Comparison of ENCODE assay signal across 17 cellular contexts in genomic region chr4:78174931-78175330, GRCh38.
A peak's percentile ranks its signal among the peaks of the same experiment; 100 is the strongest.
DNase-seq lines count a peak whose midpoint lies in the region; ATAC-seq and TF ChIP-seq lines count a peak whose summit lies in the region.
"Had no signal": no experiment of that assay in that cellular context is flagged by ENCODE, and none has a peak within 500 bp of the region (broad histone marks: within the 10 kb centered on the region; RNA-seq: fewer than 3 reads in every experiment).

No MANE protein-coding gene starts in this region.

- no peaks in the 10 kb centered on the region for H3K27me3 Mint-ChIP-seq in Calu3 (ENCODE audit: unreplicated experiment)
- no peaks in the 10 kb centered on the region; the same call in 1 of the 2 replicates for H3K27me3 Mint-ChIP-seq in H9 (ENCODE audit: low read depth)
- no peaks in the 10 kb centered on the region for H3K27me3 Mint-ChIP-seq in type B pancreatic cell

- no peak overlapping the region for H3K23ac ChIP-seq in H9 (ENCODE audit: insufficient read length, low read depth, low read length)

- no peak overlapping the region for H2BK120ac ChIP-seq in H9 (ENCODE audit: low read depth, low read length, poor library complexity, severe bottlenecking)

- no peak overlapping the region for H3K27ac ChIP-seq in H9 (ENCODE audit: insufficient read length, low read depth, low read length)
- H3K27ac ChIP-seq in PC-9 = no peak overlapping the region

- H2AK5ac ChIP-seq in H9 (ENCODE audit: insufficient read length, low read length) = no peak overlapping the region

- no peaks in the 10 kb centered on the region for H4K20me1 ChIP-seq in H9 (ENCODE audit: control insufficient read depth, insufficient read depth, insufficient read length)
- H4K20me1 ChIP-seq in PC-9 (ENCODE audit: insufficient read depth) = no peaks in the 10 kb centered on the region

- no peak overlapping the region for H4K5ac ChIP-seq in H9 (ENCODE audit: insufficient read length, low read depth, low read length)

- H3K36me3 ChIP-seq in PC-9 (ENCODE audit: low read depth) = no peaks in the 10 kb centered on the region

- H3K27ac Mint-ChIP-seq in Calu3 (ENCODE audit: unreplicated experiment) = peak overlapping the region; percentile 52
- no peak overlapping the region for H3K27ac Mint-ChIP-seq in H9
- H3K27ac Mint-ChIP-seq in type B pancreatic cell = peak overlapping the region; percentile 66
- H3K27ac Mint-ChIP-seq: B cell; CD4-positive, alpha-beta T cell had no signal

- no peaks in the 10 kb centered on the region for H3K9me2 ChIP-seq in PC-9 (ENCODE audit: insufficient read depth)

- TF ChIP-seq CTCF in Calu3 (IDR thresholded peaks at IDR 0.05; ENCODE audit: unreplicated experiment) = no peak
- no peak for TF ChIP-seq CTCF in H9 (conservative IDR thresholded peaks at IDR 0.05)
- TF ChIP-seq CTCF in type B pancreatic cell (conservative IDR thresholded peaks at IDR 0.05) = no peak
- TF ChIP-seq CTCF in PC-9 (conservative IDR thresholded peaks at IDR 0.05) = no peak

- no peak overlapping the region for H3K4me2 ChIP-seq in H9 (ENCODE audit: insufficient read depth, insufficient read length, low read length)
- no peak overlapping the region for H3K4me2 ChIP-seq in PC-9

- H3K23me2 ChIP-seq in H9 (ENCODE audit: insufficient read length, low read depth, low read length, poor library complexity, severe bottlenecking) = no peaks in the 10 kb centered on the region

- ATAC-seq in GM18520 (IDR thresholded peaks at IDR 0.05; ENCODE audit: unreplicated experiment) = no peak
- ATAC-seq: HCT116 had no signal

- H3K36me3 Mint-ChIP-seq in Calu3 (ENCODE audit: insufficient read depth, unreplicated experiment) (no peaks in the 10 kb centered on the region), H9 (ENCODE audit: insufficient read depth in 1 of 3, low read depth in 3 of 3) (peaks cover 0 to 9% (median 9%) of the 10 kb centered on the region in 3 experiments; a peak in 3 of 7 replicates), type B pancreatic cell (peaks cover 7% of the 10 kb centered on the region)

- H3K79me2 ChIP-seq in H9 (ENCODE audit: insufficient read depth, low read length) (peaks cover 6% of the 10 kb centered on the region; the same call in 1 of the 2 replicates), PC-9 (ENCODE audit: low read depth) (no peaks in the 10 kb centered on the region)

- H3K4me3 Mint-ChIP-seq in Calu3 (ENCODE audit: low read depth, unreplicated experiment) = no peak overlapping the region
- 0 out of 5 replicates have a peak overlapping the region, but pooled peaks of 1 of the 2 experiments have one; percentile 25 for H3K4me3 Mint-ChIP-seq in H9
- no peak overlapping the region for H3K4me3 Mint-ChIP-seq in type B pancreatic cell
- H3K4me3 Mint-ChIP-seq: B cell; CD4-positive, alpha-beta T cell had no signal

- no peaks in the 10 kb centered on the region for H3K9me3 ChIP-seq in H9 (ENCODE audit: control insufficient read depth, low read depth, low read length)
- no peaks in the 10 kb centered on the region for H3K9me3 ChIP-seq in PC-9 (ENCODE audit: insufficient read depth, low read depth)

- H2BK15ac ChIP-seq in H9 (ENCODE audit: low read depth, low read length) = no peak overlapping the region

- H3K9ac ChIP-seq in H9 (ENCODE audit: extremely low read depth, insufficient read length, low read length) = no peak overlapping the region

- POLR2A ChIA-PET in PC-9 (lab: Charles Lee; ENCODE audit: unreplicated experiment) = no interaction called here

- no peak overlapping the region for H2BK20ac ChIP-seq in H9 (ENCODE audit: low read depth, low read length, poor library complexity, severe bottlenecking)

- no peak overlapping the region for H4K91ac ChIP-seq in H9 (ENCODE audit: insufficient read length, low read depth, low read length)

- H3K4ac ChIP-seq in H9 (ENCODE audit: low read depth, low read length) = no peak overlapping the region

- H2BK12ac ChIP-seq in H9 (ENCODE audit: insufficient read length, low read depth, low read length) = no peak overlapping the region

- BruUV-seq in Calu3 (replicated peaks; lab: Mats Ljungman, UMichigan) (no TSS peak), PC-9 (replicated peaks; lab: Mats Ljungman, UMichigan) (no TSS peak)

- H3K9me3 Mint-ChIP-seq in Calu3 (ENCODE audit: low read depth, unreplicated experiment) (no peaks in the 10 kb centered on the region), H9 (no peaks in the 10 kb centered on the region), type B pancreatic cell (peaks cover 13% of the 10 kb centered on the region)
- H3K9me3 Mint-ChIP-seq: CD4-positive, alpha-beta T cell had no signal

- H3K79me1 ChIP-seq in H9 (ENCODE audit: insufficient read depth, low read depth, low read length, poor library complexity, severe bottlenecking) = peaks cover 8% of the 10 kb centered on the region

- H3T11ph ChIP-seq in H9 (ENCODE audit: low read length) = no peak overlapping the region

- no peak overlapping the region for H3K18ac ChIP-seq in H9 (ENCODE audit: insufficient read length, low read depth, low read length)

- H3K4me3 ChIP-seq in PC-9 = no peak overlapping the region

- H3K4me1 Mint-ChIP-seq in Calu3 (ENCODE audit: low read depth, unreplicated experiment) (peaks cover 38% of the 10 kb centered on the region), H9 (peaks cover 61 to 72% of the 10 kb centered on the region in 2 experiments), type B pancreatic cell (ENCODE audit: unreplicated experiment) (peaks cover 22% of the 10 kb centered on the region)
- H3K4me1 Mint-ChIP-seq: B cell had no signal

- intact Hi-C loops in Calu3 (cut with micrococcal nuclease; ENCODE audit: unreplicated experiment) (loop anchor here (5.0 kb wide), 1 partner anchor 118 kb away; the partner anchor contains the start of gene FRAS1), PC-9 (cut with micrococcal nuclease; ENCODE audit: unreplicated experiment) (loop anchor here (10.0 kb wide), 1 partner anchor 390 kb away; no protein-coding TSS in a partner anchor)

- peaks cover 15% of the 10 kb centered on the region; the same call in 1 of the 2 replicates for H3F3A ChIP-seq in PC-9 (ENCODE audit: insufficient read depth, low read depth)

- H3K56ac ChIP-seq in H9 (ENCODE audit: insufficient read length, low read depth, low read length) = no peak overlapping the region

- H3K14ac ChIP-seq in H9 (ENCODE audit: insufficient read depth, low read length) = no peak overlapping the region

- H3K4me1 ChIP-seq in H9 (ENCODE audit: insufficient read depth, low read length) (peaks cover 24% of the 10 kb centered on the region), PC-9 (replicated peaks; ENCODE audit: insufficient read depth) (peaks cover 26% of the 10 kb centered on the region)

- H2AFZ ChIP-seq in H9 (ENCODE audit: low read length) (no peak overlapping the region), PC-9 (no peak overlapping the region)

- H3K27me3 ChIP-seq in H9 (ENCODE audit: insufficient read depth, low read length) (no peaks in the 10 kb centered on the region), PC-9 (ENCODE audit: insufficient read depth, low read depth) (no peaks in the 10 kb centered on the region)

- DNase-seq in Calu3 (no peak), H9 (peak; percentile 38), foreskin melanocyte (peak; percentile 48), type B pancreatic cell (ENCODE audit: extremely low spot score, unreplicated experiment) (no peak), PC-9 (no peak)
- no peak for DNase-seq in activated CD4-positive, alpha-beta T cell treated with anti-CD3 and anti-CD28 coated beads for 1 hour
- DNase-seq: C1 segment of cervical spinal cord; CD4-positive, alpha-beta T cell; DMS153; DMS79 treated with DMSO at 0.1 percent for 48 hours; EL; GF-D8; IMR-90; KBM-7 had no signal

- H2BK5ac ChIP-seq in H9 (ENCODE audit: insufficient read length, low read length) = no peak overlapping the region

- H4K8ac ChIP-seq in H9 (replicated peaks; ENCODE audit: insufficient read length, low read depth, low read length) = no peak overlapping the region

- WGBS in H9 (ENCODE audit: extremely low coverage, insufficient read length, low lambda C conversion rate) = no CpG with 5 or more reads among the region's 5 CpGs

- CTCF ChIA-PET in Calu3 (lab: Charles Lee) = no interaction called here
- CTCF ChIA-PET in PC-9 (lab: Charles Lee) = no interaction called here

Comparison
In these comparisons a context has a peak if more than half of its experiments do, and no peak if none do; other contexts are left out.
1. DNase-seq: peak in H9 (single experiment) and foreskin melanocyte (single experiment); none in Calu3 (single experiment), type B pancreatic cell (single experiment), activated CD4-positive, alpha-beta T cell treated with anti-CD3 and anti-CD28 coated beads for 1 hour (single experiment) and PC-9 (0 of 2).
2. H3K27ac Mint-ChIP-seq: peak in Calu3 (single experiment) and type B pancreatic cell (single experiment); none in H9 (0 of 3).